ENCODE assay signal across 1 cellular context in the genomic region with DNA sequence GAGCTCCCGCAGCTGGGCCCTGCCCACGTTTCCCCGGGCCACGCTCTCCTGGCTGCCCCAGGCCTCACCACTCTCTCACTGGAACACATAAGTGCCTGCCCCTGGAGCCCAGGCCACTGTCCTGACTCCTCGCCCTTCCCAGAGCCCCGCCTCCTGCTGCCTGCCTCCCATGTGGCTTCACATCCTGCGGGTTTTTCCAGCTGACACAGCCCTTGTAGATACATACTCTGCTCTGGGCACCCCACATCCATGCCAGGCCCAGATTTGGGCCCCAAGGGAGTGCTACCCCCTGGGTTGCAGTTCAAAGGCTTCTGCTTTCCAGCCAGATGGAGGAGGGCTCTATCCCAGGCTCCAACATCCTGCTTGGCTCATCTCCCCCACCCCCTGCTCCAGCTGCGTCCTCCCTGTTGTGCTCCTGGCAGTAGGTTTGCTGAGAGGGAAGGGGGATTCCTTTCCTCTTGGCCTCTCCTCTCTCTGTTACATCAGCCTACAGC.
TF ChIP-seq lines count a peak whose summit lies in the region.

No MANE protein-coding gene starts in this region.

TF ChIP-seq in GM23338, 12 proteins besides CTCF, POLR2A, EP300 and RAD21 (continued from another document):
- TF ChIP-seq, protein P1, sequence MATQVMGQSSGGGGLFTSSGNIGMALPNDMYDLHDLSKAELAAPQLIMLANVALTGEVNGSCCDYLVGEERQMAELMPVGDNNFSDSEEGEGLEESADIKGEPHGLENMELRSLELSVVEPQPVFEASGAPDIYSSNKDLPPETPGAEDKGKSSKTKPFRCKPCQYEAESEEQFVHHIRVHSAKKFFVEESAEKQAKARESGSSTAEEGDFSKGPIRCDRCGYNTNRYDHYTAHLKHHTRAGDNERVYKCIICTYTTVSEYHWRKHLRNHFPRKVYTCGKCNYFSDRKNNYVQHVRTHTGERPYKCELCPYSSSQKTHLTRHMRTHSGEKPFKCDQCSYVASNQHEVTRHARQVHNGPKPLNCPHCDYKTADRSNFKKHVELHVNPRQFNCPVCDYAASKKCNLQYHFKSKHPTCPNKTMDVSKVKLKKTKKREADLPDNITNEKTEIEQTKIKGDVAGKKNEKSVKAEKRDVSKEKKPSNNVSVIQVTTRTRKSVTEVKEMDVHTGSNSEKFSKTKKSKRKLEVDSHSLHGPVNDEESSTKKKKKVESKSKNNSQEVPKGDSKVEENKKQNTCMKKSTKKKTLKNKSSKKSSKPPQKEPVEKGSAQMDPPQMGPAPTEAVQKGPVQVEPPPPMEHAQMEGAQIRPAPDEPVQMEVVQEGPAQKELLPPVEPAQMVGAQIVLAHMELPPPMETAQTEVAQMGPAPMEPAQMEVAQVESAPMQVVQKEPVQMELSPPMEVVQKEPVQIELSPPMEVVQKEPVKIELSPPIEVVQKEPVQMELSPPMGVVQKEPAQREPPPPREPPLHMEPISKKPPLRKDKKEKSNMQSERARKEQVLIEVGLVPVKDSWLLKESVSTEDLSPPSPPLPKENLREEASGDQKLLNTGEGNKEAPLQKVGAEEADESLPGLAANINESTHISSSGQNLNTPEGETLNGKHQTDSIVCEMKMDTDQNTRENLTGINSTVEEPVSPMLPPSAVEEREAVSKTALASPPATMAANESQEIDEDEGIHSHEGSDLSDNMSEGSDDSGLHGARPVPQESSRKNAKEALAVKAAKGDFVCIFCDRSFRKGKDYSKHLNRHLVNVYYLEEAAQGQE (IDR thresholded peaks at IDR 0.05; ENCODE audit: unreplicated experiment), result no peak
- TF ChIP-seq CREB1 (CRISPR knock-in tag; IDR thresholded peaks at IDR 0.05; ENCODE audit: low read depth) (no peak), STAT1 (IDR thresholded peaks at IDR 0.05; ENCODE audit: unreplicated experiment) (no peak)
